9 cellular contexts compared by ENCODE assay signal in the genomic region with DNA sequence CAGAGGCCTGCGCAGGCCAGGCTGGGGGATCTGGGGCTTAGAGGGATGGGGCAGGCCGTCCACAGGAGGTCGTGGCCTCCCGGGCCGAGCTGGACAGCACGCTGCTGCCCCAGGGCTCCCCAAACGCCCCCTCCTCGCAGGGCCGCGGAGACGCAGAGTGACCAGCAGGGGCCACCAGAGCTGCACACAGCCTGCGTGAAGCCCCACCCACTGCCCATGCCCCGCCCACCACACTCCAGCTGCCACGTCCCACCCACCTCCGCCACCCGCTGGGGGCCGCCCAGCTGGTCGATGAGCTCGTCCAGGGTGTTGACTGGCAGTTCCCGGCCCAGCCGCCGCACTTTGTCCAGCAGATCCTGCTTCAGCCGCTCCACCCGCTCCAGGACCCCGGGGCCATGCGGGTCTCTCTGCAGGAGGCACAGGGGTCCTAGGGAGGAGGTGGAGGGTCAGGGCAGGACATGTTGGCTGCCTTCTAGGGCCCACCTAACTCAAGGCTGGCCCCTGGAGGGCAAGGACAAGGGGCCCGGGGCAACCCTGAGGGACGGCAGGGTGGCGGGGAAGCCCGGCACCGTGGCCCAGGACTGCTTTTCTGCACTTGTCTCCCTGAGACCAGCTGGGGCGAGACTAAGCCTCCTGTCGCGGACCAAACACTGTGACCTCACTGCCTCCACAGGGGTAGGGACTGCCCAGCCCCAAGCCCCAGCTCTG. TPM values are rescaled to one million over a fixed set of nuclear protein-coding genes. Genes with fewer than 3 reads are reported as not detected.
A peak's percentile ranks its signal among the peaks of the same experiment; 100 is the strongest.
DNase-seq lines count a peak whose midpoint lies in the region; FAIRE-seq and TF ChIP-seq lines count a peak whose summit lies in the region.
"Had no signal": no experiment of that assay in that cellular context is flagged by ENCODE, and none has a peak within 500 bp of the region (broad histone marks: within the 10 kb centered on the region; RNA-seq: fewer than 3 reads in every experiment).

No MANE protein-coding gene starts in this region.

- H3K36me3 ChIP-seq in astrocyte (ENCODE audit: insufficient read depth, low read length) (no peaks in the 10 kb centered on the region), right atrium auricular region (peaks cover 79% of the 10 kb centered on the region)

- peaks cover 11% of the 10 kb centered on the region for H3K4me1 ChIP-seq in astrocyte (ENCODE audit: insufficient read depth, low read length)
- peaks cover 0 to 28% of the 10 kb centered on the region in 2 donors for H3K4me1 ChIP-seq in right atrium auricular region

- no peaks in the 10 kb centered on the region for H3K9me3 Mint-ChIP-seq in astrocyte (ENCODE audit: unreplicated experiment)

- TF ChIP-seq CTCF in astrocyte (IDR thresholded peaks at IDR 0.05; ENCODE audit: insufficient read depth, low read depth, low read length) (peak; percentile 38), right atrium auricular region (IDR thresholded peaks at IDR 0.05) (peak; percentile 90 to 98)

- H3K27me3 ChIP-seq in astrocyte (ENCODE audit: insufficient read depth, low read length) (no peaks in the 10 kb centered on the region), right atrium auricular region (no peaks in the 10 kb centered on the region)

- H3K4me3 Mint-ChIP-seq in astrocyte (ENCODE audit: unreplicated experiment), result no peak overlapping the region

- H3K27ac ChIP-seq in astrocyte (ENCODE audit: low read depth, low read length) (peak overlapping the region; percentile 34), right atrium auricular region (peak overlapping the region; percentile 80 to 89)

- FAIRE-seq in astrocyte (lab: Jason Lieb, UNC), result no peak
- FAIRE-seq in urothelium cell line (lab: Jason Lieb, UNC), result no peak
- FAIRE-seq: G401.6 had no signal

- DNase-seq in SIG-M5 treated with dmso at 0.1 percent for 504 hours (lab: John Stamatoyannopoulos, UW; ENCODE audit: unreplicated experiment), result peak; percentile 73
- no peak for DNase-seq in SIG-M5 (lab: John Stamatoyannopoulos, UW)
- peak; percentile 70 for DNase-seq in NCI-H1105 treated with DMSO at 0.1 percent for 48 hours (lab: John Stamatoyannopoulos, UW)
- DNase-seq in T-helper 9 cell, result peak; percentile 79
- DNase-seq in astrocyte (ENCODE audit: low read depth), result peak; percentile 77
- peak; percentile 96 for DNase-seq in right atrium auricular region (ENCODE audit: low spot score)
- peak; percentile 64 for DNase-seq in renal cortical epithelial cell (ENCODE audit: low read depth)
- peak; percentile 72 for DNase-seq in urothelium cell line (ENCODE audit: low spot score)

- no peaks in the 10 kb centered on the region for H3K27me3 Mint-ChIP-seq in astrocyte (ENCODE audit: low read depth, unreplicated experiment)

- H2AFZ ChIP-seq in astrocyte (ENCODE audit: low read depth, low read length), result no peak overlapping the region

- no peaks in the 10 kb centered on the region for H3K79me2 ChIP-seq in astrocyte (ENCODE audit: insufficient read depth, low read length)

- peak overlapping the region; percentile 52 for H3K4me2 ChIP-seq in astrocyte (ENCODE audit: low read length)

- H3K36me3 Mint-ChIP-seq in astrocyte (ENCODE audit: low read depth, unreplicated experiment), result peaks cover 2% of the 10 kb centered on the region

- no peaks in the 10 kb centered on the region for H3K4me1 Mint-ChIP-seq in astrocyte (ENCODE audit: low read depth, unreplicated experiment)

- H3K27ac Mint-ChIP-seq in astrocyte (ENCODE audit: unreplicated experiment), result no peak overlapping the region

- H3K9me3 ChIP-seq in astrocyte (ENCODE audit: insufficient read depth, low read depth, low read length) (no peaks in the 10 kb centered on the region), right atrium auricular region (no peaks in the 10 kb centered on the region)

- H3K4me3 ChIP-seq in astrocyte (ENCODE audit: insufficient read depth, low read depth, low read length), result no peak overlapping the region
- H3K4me3 ChIP-seq in right atrium auricular region, result peak overlapping the region in 1 of 2 donors; percentile 22

- peak overlapping the region; percentile 63 for H3K9ac ChIP-seq in astrocyte (ENCODE audit: low read length)

- peaks cover 16% of the 10 kb centered on the region for H4K20me1 ChIP-seq in astrocyte (ENCODE audit: insufficient read depth, low read length)

RNA-seq across cellular contexts. Expression of a gene that starts 9.6 kb away (rescaled TPM):
- total RNA-seq in astrocyte, result 294 and 325 TPM in 2 replicates
- 100 to 1,000 TPM; 404 to 529 TPM for total RNA-seq in right atrium auricular region
- 205 and 337 TPM in 2 replicates for total RNA-seq in renal cortical epithelial cell

RNA-seq across cellular contexts. Expression of a gene that starts 18.3 kb away (rescaled TPM):
- total RNA-seq in astrocyte (180 and 207 TPM in 2 replicates), right atrium auricular region (100 to 1,000 TPM; 149 to 252 TPM), renal cortical epithelial cell (101 and 168 TPM in 2 replicates)

RNA-seq across cellular contexts. Expression of a gene that starts 46.5 kb away (rescaled TPM):
- total RNA-seq in astrocyte, result 2.7 and 3.0 TPM in 2 replicates
- total RNA-seq in right atrium auricular region, result 10 to 100 TPM in 1 of 2 donors, 1 to 10 TPM in 1; 5.2 to 12.8 TPM
- total RNA-seq in renal cortical epithelial cell, result 8.3 and 13.4 TPM in 2 replicates
